Comparison of ENCODE assay signal across 8 cellular contexts in genomic region chr20:58388882-58389323, GRCh38. TPM values are rescaled to one million over a fixed set of nuclear protein-coding genes. Genes with fewer than 3 reads are reported as not detected.
DNase-seq lines count a peak whose midpoint lies in the region; ATAC-seq and TF ChIP-seq lines count a peak whose summit lies in the region.

VAPB (plus strand) TSS chr20:58389229; CDS start chr20:58389460, 231 bp downstream.

- TF ChIP-seq POLR2A in GM19193 (IDR thresholded peaks at IDR 0.05; ENCODE audit: extremely low read depth, insufficient read depth, insufficient read length) = peak; percentile 72

- DNase-seq in Ammon's horn (ENCODE audit: low spot score) = peak; percentile 97
- peak; percentile 93 for DNase-seq in NCI-H460 (ENCODE audit: extremely low read depth, low read depth)
- DNase-seq in activated CD4-positive, alpha-beta T cell treated with anti-CD3 and anti-CD28 coated beads for 24 hours (ENCODE audit: low read depth in 2 of 2) = peak; percentile 92 to 95
- DNase-seq in cerebellum (ENCODE audit: low spot score) = peak; percentile 94
- DNase-seq in kidney glomerular epithelial cell (lab: John Stamatoyannopoulos, UW) = peak; percentile 90
- peak; percentile 93 to 95 for DNase-seq in stimulated activated CD4-positive, alpha-beta T cell treated with anti-CD3 and anti-CD28 coated beads, Interleukin-15, amount 100 ng/mL, for 48 hours (ENCODE audit: low read depth in 2 of 2)

- ATAC-seq in HG03432 (IDR thresholded peaks at IDR 0.05; ENCODE audit: unreplicated experiment) = peak; percentile 98

RNA-seq across cellular contexts. Expression of gene VAPB, which starts in this region (rescaled TPM):
- 14.0 and 16.0 TPM in 2 replicates for total RNA-seq in NCI-H460 (2014; rRNA removed; shearing (Covaris generic))
- 16.6 and 20.1 TPM in 2 replicates for polyA plus RNA-seq in NCI-H460 (2014; cell fraction: nucleus; rRNA removed)
- 28.2 TPM for total RNA-seq in cerebellum

Comparison
In these comparisons a context has a peak if more than half of its experiments do, and no peak if none do; other contexts are left out.
1. Peak in every context shown above with its lines: DNase-seq and ATAC-seq.